12 cellular contexts compared by ENCODE assay signal in genomic region chr4:105092356-105092755, GRCh38.
A peak's percentile ranks its signal among the peaks of the same experiment; 100 is the strongest.
DNase-seq lines count a peak whose midpoint lies in the region; ATAC-seq and TF ChIP-seq lines count a peak whose summit lies in the region.
"Had no signal": no experiment of that assay in that cellular context is flagged by ENCODE, and none has a peak within 500 bp of the region (broad histone marks: within the 10 kb centered on the region; RNA-seq: fewer than 3 reads in every experiment).

No MANE protein-coding gene starts in this region.

- no peak for ATAC-seq in HG02885 (IDR thresholded peaks at IDR 0.05; ENCODE audit: poor library complexity, unreplicated experiment)
- ATAC-seq in activated CD4-positive, CD25-positive, alpha-beta regulatory T cell treated with anti-CD3 and anti-CD28 coated beads, Interleukin-2, amount 50 U/mL, for 24 hours = no peak
- ATAC-seq: naive thymus-derived CD4-positive, alpha-beta T cell had no signal

- DNase-seq in COR-L47 (lab: John Stamatoyannopoulos, UW) = peak; percentile 1
- DNase-seq in LNCaP clone FGC (ENCODE audit: low read depth) = peak; percentile 54
- DNase-seq in brain microvascular endothelial cell = peak; percentile 6
- peak; percentile 60 for DNase-seq in kidney tubule cell (ENCODE audit: low spot score)
- no peak for DNase-seq in central memory CD4-positive, alpha-beta T cell
- no peak for DNase-seq in stimulated activated CD4-positive, alpha-beta T cell treated with anti-CD3 and anti-CD28 coated beads, Interleukin-15, amount 100 ng/mL, for 24 hours
- DNase-seq: activated CD4-positive, alpha-beta T cell treated with anti-CD3 and anti-CD28 coated beads for 48 hours; activated naive CD4-positive, alpha-beta T cell treated with Interleukin-2 at 50 U/mL for 16 hours; naive thymus-derived CD4-positive, alpha-beta T cell; NCI-H345 had no signal

- H3K4me3 ChIP-seq in LNCaP clone FGC (ENCODE audit: low read depth, low read length) = no peak overlapping the region
- no peak overlapping the region for H3K4me3 ChIP-seq in brain microvascular endothelial cell (ENCODE audit: low read depth, low read length)

- no peak overlapping the region for H3K27ac ChIP-seq in brain microvascular endothelial cell

- no peaks in the 10 kb centered on the region for H3K36me3 ChIP-seq in brain microvascular endothelial cell (replicated peaks)

- H3K27me3 ChIP-seq in brain microvascular endothelial cell (replicated peaks) = no peaks in the 10 kb centered on the region

- in situ Hi-C loops in brain microvascular endothelial cell (cut with HindIII; ENCODE audit: low pct_ligation_motif_present, low sequenced_read_pairs) = no loop called here

- TF ChIP-seq CTCF in LNCaP clone FGC (IDR thresholded peaks at IDR 0.05; ENCODE audit: control insufficient read depth, extremely low read depth, insufficient read depth) = no peak
- no peak for TF ChIP-seq CTCF in brain microvascular endothelial cell (IDR thresholded peaks at IDR 0.05; ENCODE audit: low read depth, low read length, missing control alignments)

Comparison
In these comparisons a context has a peak if more than half of its experiments do, and no peak if none do; other contexts are left out.
1. DNase-seq: peak in COR-L47 (single experiment), LNCaP clone FGC (single experiment), brain microvascular endothelial cell (single experiment) and kidney tubule cell (single experiment); none in central memory CD4-positive, alpha-beta T cell (single experiment) and stimulated activated CD4-positive, alpha-beta T cell treated with anti-CD3 and anti-CD28 coated beads, Interleukin-15, amount 100 ng/mL, for 24 hours (single experiment).